13 cellular contexts compared by ENCODE assay signal in the genomic region with DNA sequence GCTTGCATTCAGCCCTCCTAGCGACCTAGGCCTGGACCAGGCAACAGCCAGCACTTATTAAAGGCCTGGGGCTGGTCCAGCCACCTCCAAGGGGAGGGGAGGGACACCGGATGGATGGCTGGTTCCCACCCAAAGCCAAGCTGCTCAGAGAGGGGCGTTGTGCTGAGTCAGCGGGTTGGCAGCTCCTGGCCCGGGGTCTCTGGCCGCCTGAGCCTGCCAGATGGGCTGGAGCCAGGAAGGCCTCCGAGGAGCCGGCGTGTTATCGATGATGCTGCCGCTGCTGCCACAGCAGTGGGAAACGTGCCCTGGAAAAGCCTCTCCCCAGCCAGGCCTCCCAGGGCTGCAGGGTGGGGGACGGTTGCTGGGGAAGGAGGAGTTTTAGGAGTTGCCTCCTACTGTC. TPM values are rescaled to one million over a fixed set of nuclear protein-coding genes. Genes with fewer than 3 reads are reported as not detected.
DNase-seq lines count a peak whose midpoint lies in the region; ATAC-seq, FAIRE-seq and TF ChIP-seq lines count a peak whose summit lies in the region.
"Had no signal": no experiment of that assay in that cellular context is flagged by ENCODE, and none has a peak within 500 bp of the region (broad histone marks: within the 10 kb centered on the region; RNA-seq: fewer than 3 reads in every experiment).

No MANE protein-coding gene starts in this region.

- H2AFZ ChIP-seq in osteoblast (ENCODE audit: low read length), result peak overlapping the region; percentile 62

- H3K79me2 ChIP-seq in osteoblast (ENCODE audit: insufficient read depth, low read length), result no peaks in the 10 kb centered on the region

- TF ChIP-seq POLR2A in GM12892 (IDR thresholded peaks at IDR 0.05; ENCODE audit: low read depth, low read length), result no peak

- TF ChIP-seq CTCF in AG04450 (IDR thresholded peaks at IDR 0.05; ENCODE audit: low read depth, low read length) (no peak), Panc1 (IDR thresholded peaks at IDR 0.05) (no peak), osteoblast (IDR thresholded peaks at IDR 0.05; ENCODE audit: extremely low read depth, low read depth, low read length) (no peak)

- in situ Hi-C loops in Panc1 (cut with HindIII; ENCODE audit: low pct_unique_long_range_greater_than_20kb, low sequenced_read_pairs) (no loop called here), ACHN (cut with HindIII; ENCODE audit: low pct_ligation_motif_present, low pct_unique_long_range_greater_than_20kb, low sequenced_read_pairs) (no loop called here)

- H3K36me3 ChIP-seq in Panc1 (ENCODE audit: control insufficient read depth, insufficient read depth, low read length) (no peaks in the 10 kb centered on the region), osteoblast (ENCODE audit: insufficient read depth, low read length) (no peaks in the 10 kb centered on the region)

- intact Hi-C loops in Panc1 (cut with micrococcal nuclease; ENCODE audit: unreplicated experiment), result no loop called here

- H3K27me3 ChIP-seq in AG04450 (ENCODE audit: control insufficient read depth, insufficient read depth, low read length), result no peaks in the 10 kb centered on the region
- no peaks in the 10 kb centered on the region for H3K27me3 ChIP-seq in Panc1 (ENCODE audit: control insufficient read depth, insufficient read depth, low read length)
- H3K27me3 ChIP-seq in osteoblast (ENCODE audit: insufficient read depth, low read length), result no peaks in the 10 kb centered on the region
- H3K27me3 ChIP-seq: body of pancreas had no signal

- no TSS peak for BruUV-seq in Panc1 (replicated peaks; lab: Mats Ljungman, UMichigan)

- H3K27ac ChIP-seq in AG04450 (ENCODE audit: low read depth, low read length) (peak overlapping the region; percentile 21), Panc1 (ENCODE audit: low read length) (peak overlapping the region; percentile 98), osteoblast (ENCODE audit: low read depth, low read length) (no peak overlapping the region)
- H3K27ac ChIP-seq: body of pancreas, KMS-11, VCaP had no signal

- ATAC-seq in Panc1 (no peak), GM21576 (IDR thresholded peaks at IDR 0.05; ENCODE audit: unreplicated experiment) (no peak)
- ATAC-seq: body of pancreas had no signal

- no peak for FAIRE-seq in GM12892 (lab: Jason Lieb, UNC)

- POLR2A ChIA-PET in AG04450 (lab: Yijun Ruan, JAX) (no interaction called here), Panc1 (lab: Charles Lee) (no interaction called here)

- no peak overlapping the region for H3K4me2 ChIP-seq in osteoblast (ENCODE audit: insufficient read depth, low read length)
- H3K4me2 ChIP-seq: KMS-11 had no signal

- H3K4me1 ChIP-seq in Panc1 (ENCODE audit: control insufficient read depth, insufficient read depth, low read length), result peaks cover 35% of the 10 kb centered on the region
- H3K4me1 ChIP-seq in osteoblast (ENCODE audit: insufficient read depth, low read length), result peaks cover 24% of the 10 kb centered on the region
- H3K4me1 ChIP-seq: body of pancreas had no signal

- H3K9me3 ChIP-seq in AG04450 (ENCODE audit: control insufficient read depth, insufficient read depth, low read length) (no peaks in the 10 kb centered on the region), Panc1 (ENCODE audit: control insufficient read depth, insufficient read depth, low read depth, low read length) (no peaks in the 10 kb centered on the region), osteoblast (ENCODE audit: low read depth, low read length) (no peaks in the 10 kb centered on the region)
- H3K9me3 ChIP-seq: body of pancreas had no signal

- no peaks in the 10 kb centered on the region for H4K20me1 ChIP-seq in osteoblast (ENCODE audit: insufficient read depth, low read length)

- DNase-seq in AG04450 (ENCODE audit: low read depth, low spot score) (peak; percentile 21), Panc1 (ENCODE audit: low read depth, low spot score) (no peak), fibroblast of the conjunctiva (ENCODE audit: low read depth) (peak; percentile 96), osteoblast (ENCODE audit: insufficient read length, low spot score, missing footprints) (peak; percentile 80), ACHN (no peak), GM12892 (ENCODE audit: insufficient read length) (no peak), SHP77 (lab: John Stamatoyannopoulos, UW) (no peak)
- DNase-seq: HCEC 1CT; stimulated activated CD4-positive, alpha-beta T cell treated with anti-CD3 and anti-CD28 coated beads, Interleukin-1b, Interleukin-23, amount 100 ng/mL, for 48 hours had no signal

- no peak overlapping the region for H3K4me3 ChIP-seq in AG04450 (ENCODE audit: low read depth, low read length)
- no peak overlapping the region for H3K4me3 ChIP-seq in Panc1 (ENCODE audit: low read depth in 2 of 2, low read length in 2 of 2)
- no peak overlapping the region for H3K4me3 ChIP-seq in osteoblast (ENCODE audit: insufficient read depth, low read length)
- H3K4me3 ChIP-seq: body of pancreas had no signal

- CTCF ChIA-PET in AG04450 (lab: Charles Lee), result interaction anchor here (1.0 kb wide), 2 partner anchors 13 to 39 kb away, joined by 3 read pairs; no protein-coding TSS in a partner anchor
- CTCF ChIA-PET in Panc1 (lab: Charles Lee), result no interaction called here

RNA-seq across cellular contexts. Expression of gene TSEN2, which starts 43.4 kb away (rescaled TPM):
- polyA plus RNA-seq in AG04450 (2011; rRNA removed), result 8.9 and 11.0 TPM in 2 replicates
- polyA minus RNA-seq in AG04450 (2011; rRNA and poly(A)+ RNA removed), result 13.8 and 17.2 TPM in 2 replicates
- 22.0 TPM for total RNA-seq in Panc1 (2021; ENCODE audit: unreplicated experiment)
- polyA plus RNA-seq in Panc1 (2012; ENCODE audit: insufficient read length), result 14.9 TPM
- total RNA-seq in osteoblast, result 13.0 and 14.1 TPM in 2 replicates
- polyA plus RNA-seq in GM12892 (2012; ENCODE audit: missing spikeins), result 14.1 TPM

Comparison
In these comparisons a context has a peak if more than half of its experiments do, and no peak if none do; other contexts are left out.
1. DNase-seq: peak in AG04450 (single experiment), fibroblast of the conjunctiva (single experiment) and osteoblast (single experiment); none in Panc1 (single experiment), ACHN (single experiment), GM12892 (single experiment) and SHP77 (0 of 2).